ENCODE assay signal across 22 cellular contexts in the genomic region with DNA sequence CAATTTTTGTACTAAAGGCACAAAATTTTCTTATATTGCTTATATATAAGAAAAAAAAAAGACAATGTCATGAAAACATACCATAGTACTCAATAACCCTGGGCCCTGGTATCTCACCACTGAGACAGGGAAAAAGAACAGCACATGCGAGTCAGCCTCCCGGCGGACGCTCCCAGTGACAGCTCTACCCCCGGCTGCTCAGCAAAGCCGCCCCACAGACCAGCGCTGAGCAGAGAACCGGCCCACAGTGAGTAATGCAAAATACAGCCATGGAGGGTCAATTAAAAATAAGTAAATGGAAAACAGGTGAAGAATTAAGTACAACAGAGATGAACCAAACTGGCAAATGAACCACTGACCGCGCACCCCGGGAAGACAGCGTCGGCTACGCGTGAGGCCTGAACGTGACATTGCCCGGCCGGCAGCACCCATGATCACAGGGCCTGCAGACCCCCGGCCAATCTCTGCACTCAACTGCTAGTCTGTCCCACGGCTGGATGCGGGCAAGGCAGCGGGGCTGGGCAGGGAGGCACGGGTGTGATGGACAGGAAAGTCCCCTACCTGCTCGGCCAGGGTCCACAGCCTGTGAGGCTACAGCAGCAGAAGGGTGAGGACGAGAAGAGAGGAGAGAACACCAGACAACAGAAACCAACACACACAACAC.
DNase-seq lines count a peak whose midpoint lies in the region; ATAC-seq and TF ChIP-seq lines count a peak whose summit lies in the region.
"Had no signal": no experiment of that assay in that cellular context is flagged by ENCODE, and none has a peak within 500 bp of the region (broad histone marks: within the 10 kb centered on the region; RNA-seq: fewer than 3 reads in every experiment).

No MANE protein-coding gene starts in this region.

- H3K4me3 ChIP-seq in BJ (ENCODE audit: low read depth, low read length) (no peak overlapping the region), OCI-LY3 (ENCODE audit: low read length) (peak overlapping the region; percentile 71), cardiac fibroblast (replicated peaks in 1 of 2; ENCODE audit: low read depth in 2 of 2, low read length in 2 of 2) (no peak overlapping the region)
- H3K4me3 ChIP-seq: adrenal gland, thyroid gland had no signal

- H3K27ac ChIP-seq in OCI-LY3 (ENCODE audit: low read length) (no peak overlapping the region), RWPE1 (no peak overlapping the region)
- H3K27ac ChIP-seq: adrenal gland, parathyroid adenoma, thyroid gland had no signal

- POLR2A ChIA-PET in BJ (lab: Charles Lee) (no interaction called here), RWPE1 (lab: Yijun Ruan, JAX; ENCODE audit: low non-redundant PET) (no interaction called here)

- TF ChIP-seq CTCF in BJ (IDR thresholded peaks at IDR 0.05; ENCODE audit: insufficient read depth, low read depth, low read length): no peak
- no peak for TF ChIP-seq CTCF in OCI-LY3 (IDR thresholded peaks at IDR 0.05; ENCODE audit: low read depth, low read length)
- TF ChIP-seq CTCF in cardiac fibroblast (IDR thresholded peaks at IDR 0.05; ENCODE audit: low read depth, low read length): no peak
- no peak for TF ChIP-seq CTCF in neural crest cell (conservative IDR thresholded peaks at IDR 0.05)
- no peak for TF ChIP-seq CTCF in RWPE1 (conservative IDR thresholded peaks at IDR 0.05; ENCODE audit: low read depth)

- peak overlapping the region; percentile 83 for H3K4me2 ChIP-seq in OCI-LY3 (ENCODE audit: low read length)

- H3K27me3 Mint-ChIP-seq in neural crest cell (ENCODE audit: low read depth): no peaks in the 10 kb centered on the region
- H3K27me3 Mint-ChIP-seq: activated CD4-positive, alpha-beta T cell treated with anti-CD3 and anti-CD28 coated beads, Interleukin-2, amount 10 ng/mL, durations not matched to agents 24 days and 14 days had no signal

- H3K9ac ChIP-seq in OCI-LY3 (ENCODE audit: low read length): no peak overlapping the region
- H3K9ac ChIP-seq: parathyroid adenoma had no signal

- no peaks in the 10 kb centered on the region for H3K27me3 ChIP-seq in BJ (ENCODE audit: control insufficient read depth, insufficient read depth, low read length)
- no peaks in the 10 kb centered on the region for H3K27me3 ChIP-seq in OCI-LY3 (ENCODE audit: low read depth, low read length)
- H3K27me3 ChIP-seq: adrenal gland, thyroid gland had no signal

- H3K36me3 ChIP-seq in BJ (ENCODE audit: control insufficient read depth, insufficient read depth, low read length) (peaks cover 10% of the 10 kb centered on the region), OCI-LY3 (replicated peaks; ENCODE audit: low read depth, low read length) (no peaks in the 10 kb centered on the region)
- H3K36me3 ChIP-seq: thyroid gland had no signal

- H3K4me1 ChIP-seq in OCI-LY3 (ENCODE audit: low read length): peaks cover 22% of the 10 kb centered on the region

- H3K79me2 ChIP-seq in OCI-LY3 (ENCODE audit: low read length): no peaks in the 10 kb centered on the region
- H3K79me2 ChIP-seq: parathyroid adenoma had no signal

- H3K4me3 Mint-ChIP-seq in neural crest cell: no peak overlapping the region
- H3K4me3 Mint-ChIP-seq: activated CD4-positive, alpha-beta T cell treated with anti-CD3 and anti-CD28 coated beads, Interleukin-2, amount 10 ng/mL, durations not matched to agents 24 days and 14 days; CD8-positive, alpha-beta memory T cell had no signal

- no peak overlapping the region for H2AFZ ChIP-seq in OCI-LY3 (ENCODE audit: low read depth, low read length)
- H2AFZ ChIP-seq: parathyroid adenoma had no signal

- peak overlapping the region; percentile 64 for H3K27ac Mint-ChIP-seq in neural crest cell (ENCODE audit: unreplicated experiment)
- H3K27ac Mint-ChIP-seq: activated CD4-positive, alpha-beta T cell treated with anti-CD3 and anti-CD28 coated beads, Interleukin-2, amount 10 ng/mL, durations not matched to agents 24 days and 14 days had no signal

- peaks cover 3% of the 10 kb centered on the region for H3K36me3 Mint-ChIP-seq in neural crest cell (ENCODE audit: low read depth)

- H3K9me3 Mint-ChIP-seq in neural crest cell: no peaks in the 10 kb centered on the region
- H3K9me3 Mint-ChIP-seq: activated CD4-positive, alpha-beta T cell treated with anti-CD3 and anti-CD28 coated beads, Interleukin-2, amount 10 ng/mL, durations not matched to agents 24 days and 14 days; CD8-positive, alpha-beta memory T cell had no signal

- H4K20me1 ChIP-seq in OCI-LY3 (ENCODE audit: insufficient read depth, low read length): no peaks in the 10 kb centered on the region

- no peaks in the 10 kb centered on the region for H3K4me1 Mint-ChIP-seq in neural crest cell

- peaks cover 3% of the 10 kb centered on the region; the same call in 1 of the 2 replicates for H3K9me3 ChIP-seq in OCI-LY3 (ENCODE audit: insufficient read depth, low read length)
- H3K9me3 ChIP-seq: adrenal gland, thyroid gland had no signal

- ATAC-seq in HG03108 (IDR thresholded peaks at IDR 0.05; ENCODE audit: unreplicated experiment) (no peak), GM21360 (IDR thresholded peaks at IDR 0.05; ENCODE audit: unreplicated experiment) (no peak)
- ATAC-seq: HCT116, sciatic nerve had no signal

- CTCF ChIA-PET in BJ (lab: Yijun Ruan, JAX): interaction anchor here (0.6 kb wide), 1 partner anchor 69 kb away, joined by 4 read pairs; no protein-coding TSS in a partner anchor
- CTCF ChIA-PET in RWPE1 (lab: Yijun Ruan, JAX): no interaction called here

- DNase-seq in BJ (ENCODE audit: low read depth) (peak; percentile 37), cardiac fibroblast (ENCODE audit: low read depth in 2 of 2) (peak; percentile 20 to 25), neural crest cell (ENCODE audit: low read depth, low spot score) (no peak), NCI-H1930 (lab: John Stamatoyannopoulos, UW) (no peak), RWPE1 (ENCODE audit: low spot score) (no peak)
- DNase-seq: activated CD4-positive, alpha-beta T cell treated with anti-CD3 and anti-CD28 coated beads, Interleukin-2, amount 10 ng/mL, durations not matched to agents 24 days and 14 days; activated effector memory CD4-positive, alpha-beta T cell treated with Interleukin-2 at 50 U/mL for 16 hours; CD8-positive, alpha-beta memory T cell; central memory CD4-positive, alpha-beta T cell; kidney glomerular epithelial cell; NCI-H1105; NCI-H510A; SHP77 treated with DMSO at 0.1 percent for 48 hours; T-helper 1 cell; thyroid gland had no signal

Comparison
In these comparisons a context has a peak if more than half of its experiments do, and no peak if none do; other contexts are left out.
1. DNase-seq: peak in BJ (single experiment) and cardiac fibroblast (2 of 2); none in neural crest cell (single experiment), NCI-H1930 (0 of 2) and RWPE1 (single experiment).